In genomic region chr10:99929360-99929759, GRCh38 we compare ENCODE assay signal across 1 cellular context.
TF ChIP-seq lines count a peak whose summit lies in the region.

No MANE protein-coding gene starts in this region.

TF ChIP-seq in H1, 55 proteins besides CTCF, POLR2A, EP300 and RAD21:
- TF ChIP-seq, protein P1, sequence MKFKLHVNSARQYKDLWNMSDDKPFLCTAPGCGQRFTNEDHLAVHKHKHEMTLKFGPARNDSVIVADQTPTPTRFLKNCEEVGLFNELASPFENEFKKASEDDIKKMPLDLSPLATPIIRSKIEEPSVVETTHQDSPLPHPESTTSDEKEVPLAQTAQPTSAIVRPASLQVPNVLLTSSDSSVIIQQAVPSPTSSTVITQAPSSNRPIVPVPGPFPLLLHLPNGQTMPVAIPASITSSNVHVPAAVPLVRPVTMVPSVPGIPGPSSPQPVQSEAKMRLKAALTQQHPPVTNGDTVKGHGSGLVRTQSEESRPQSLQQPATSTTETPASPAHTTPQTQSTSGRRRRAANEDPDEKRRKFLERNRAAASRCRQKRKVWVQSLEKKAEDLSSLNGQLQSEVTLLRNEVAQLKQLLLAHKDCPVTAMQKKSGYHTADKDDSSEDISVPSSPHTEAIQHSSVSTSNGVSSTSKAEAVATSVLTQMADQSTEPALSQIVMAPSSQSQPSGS (IDR thresholded peaks at IDR 0.05; ENCODE audit: low read length): no peak
- no peak for TF ChIP-seq HDAC2 (IDR thresholded peaks at IDR 0.05; ENCODE audit: borderline replicate concordance in 1 of 2, low read depth in 2 of 2, low read length in 2 of 2)
- TF ChIP-seq EZH2 (IDR thresholded peaks at IDR 0.05; ENCODE audit: low read depth, low read length, severe bottlenecking): no peak
- no peak for TF ChIP-seq TBP (IDR thresholded peaks at IDR 0.05; ENCODE audit: low read depth, low read length)
- TF ChIP-seq CHD2 (IDR thresholded peaks at IDR 0.05; ENCODE audit: low read length): no peak
- no peak for TF ChIP-seq BACH1 (IDR thresholded peaks at IDR 0.05; ENCODE audit: low read length)
- TF ChIP-seq CHD1 (IDR thresholded peaks at IDR 0.05; ENCODE audit: low read depth, low read length): no peak
- TF ChIP-seq CBX5 (IDR thresholded peaks at IDR 0.05; ENCODE audit: low read depth, low read length): no peak
- TF ChIP-seq, protein P2, sequence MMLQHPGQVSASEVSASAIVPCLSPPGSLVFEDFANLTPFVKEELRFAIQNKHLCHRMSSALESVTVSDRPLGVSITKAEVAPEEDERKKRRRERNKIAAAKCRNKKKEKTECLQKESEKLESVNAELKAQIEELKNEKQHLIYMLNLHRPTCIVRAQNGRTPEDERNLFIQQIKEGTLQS (IDR thresholded peaks at IDR 0.05; ENCODE audit: insufficient read depth, low read depth, low read length): no peak
- no peak for TF ChIP-seq CBX8 (IDR thresholded peaks at IDR 0.05; ENCODE audit: borderline replicate concordance, low read depth, low read length)
